ENCODE assay signal across 8 cellular contexts in genomic region chr12:108858399-108859074, GRCh38. TPM values are rescaled to one million over a fixed set of nuclear protein-coding genes. Genes with fewer than 3 reads are reported as not detected.
DNase-seq lines count a peak whose midpoint lies in the region; ATAC-seq and TF ChIP-seq lines count a peak whose summit lies in the region.

No MANE protein-coding gene starts in this region.

- peaks cover 23% of the 10 kb centered on the region for H4K20me1 ChIP-seq in BLaER1
- no peaks in the 10 kb centered on the region for H4K20me1 ChIP-seq in Karpas-422 (ENCODE audit: insufficient read depth, low read depth, low read length)

- H3K4me3 Mint-ChIP-seq in natural killer cell treated with Interleukin-12 subunit alpha and Interleukin-12 subunit beta and Interleukin-15 and Interleukin-18, amount 100 ng/mL, for 72 hours = peak overlapping the region; percentile 72

- H3K4me2 ChIP-seq in BLaER1 (peak overlapping the region; percentile 91), Karpas-422 (ENCODE audit: low read depth, low read length, poor library complexity, severe bottlenecking) (peak overlapping the region; percentile 61)

- H3K4me1 Mint-ChIP-seq in natural killer cell treated with Interleukin-12 subunit alpha and Interleukin-12 subunit beta and Interleukin-15 and Interleukin-18, amount 100 ng/mL, for 72 hours (ENCODE audit: low read depth in 2 of 2) = peaks cover 41 to 45% of the 10 kb centered on the region in 2 donors

- H3K4me1 ChIP-seq in BLaER1 (peaks cover 39% of the 10 kb centered on the region), Karpas-422 (ENCODE audit: low read length) (peaks cover 47% of the 10 kb centered on the region), colonic mucosa (peaks cover 6% of the 10 kb centered on the region), BE2C (no peaks in the 10 kb centered on the region)

- H3K9me3 Mint-ChIP-seq in natural killer cell treated with Interleukin-12 subunit alpha and Interleukin-12 subunit beta and Interleukin-15 and Interleukin-18, amount 100 ng/mL, for 72 hours = no peaks in the 10 kb centered on the region

- DNase-seq in Karpas-422 (peak; percentile 41), colonic mucosa (peak; percentile 47), BE2C (no peak), COR-L47 (lab: John Stamatoyannopoulos, UW) (no peak), hippocampal formation (lab: John Stamatoyannopoulos, UW) (no peak)
- no peak for DNase-seq in natural killer cell treated with Interleukin-12 subunit alpha and Interleukin-12 subunit beta and Interleukin-15 and Interleukin-18, amount 100 ng/mL, for 72 hours (ENCODE audit: low spot score)

- H3K4me3 ChIP-seq in BLaER1 = peak overlapping the region; percentile 78
- peak overlapping the region; percentile 68 for H3K4me3 ChIP-seq in Karpas-422 (ENCODE audit: low read length)
- peak overlapping the region; percentile 38 for H3K4me3 ChIP-seq in colonic mucosa
- H3K4me3 ChIP-seq in BE2C (ENCODE audit: low read depth, low read length) = no peak overlapping the region

- H3K27ac ChIP-seq in BLaER1 (peak overlapping the region; percentile 80; the same call in 1 of the 2 replicates), Karpas-422 (ENCODE audit: low read length) (no peak overlapping the region), colonic mucosa (no peak overlapping the region)

- no peaks in the 10 kb centered on the region for H3K36me3 Mint-ChIP-seq in natural killer cell treated with Interleukin-12 subunit alpha and Interleukin-12 subunit beta and Interleukin-15 and Interleukin-18, amount 100 ng/mL, for 72 hours

- intact Hi-C loops in colonic mucosa (cut with DNase I) = no loop called here

- H3K27me3 ChIP-seq in BLaER1 = no peaks in the 10 kb centered on the region
- no peaks in the 10 kb centered on the region for H3K27me3 ChIP-seq in Karpas-422 (ENCODE audit: low read length)
- no peaks in the 10 kb centered on the region for H3K27me3 ChIP-seq in colonic mucosa
- H3K27me3 ChIP-seq in BE2C = no peaks in the 10 kb centered on the region

- TF ChIP-seq CTCF in colonic mucosa (IDR thresholded peaks at IDR 0.05) (no peak), BE2C (IDR thresholded peaks at IDR 0.05; ENCODE audit: low read depth, low read length) (no peak)

- H3K9me2 ChIP-seq in Karpas-422 (replicated peaks; ENCODE audit: insufficient read depth, low read length) = no peaks in the 10 kb centered on the region

- peaks cover 0 to 2% of the 10 kb centered on the region in 2 donors for H3K27me3 Mint-ChIP-seq in natural killer cell treated with Interleukin-12 subunit alpha and Interleukin-12 subunit beta and Interleukin-15 and Interleukin-18, amount 100 ng/mL, for 72 hours

- H3K36me3 ChIP-seq in BLaER1 = no peaks in the 10 kb centered on the region
- peaks cover 5% of the 10 kb centered on the region; the same call in 1 of the 2 replicates for H3K36me3 ChIP-seq in Karpas-422 (ENCODE audit: insufficient read depth, low read length)
- H3K36me3 ChIP-seq in colonic mucosa = no peaks in the 10 kb centered on the region
- H3K36me3 ChIP-seq in BE2C = no peaks in the 10 kb centered on the region

- peak overlapping the region; percentile 40 to 96 for H3K27ac Mint-ChIP-seq in natural killer cell treated with Interleukin-12 subunit alpha and Interleukin-12 subunit beta and Interleukin-15 and Interleukin-18, amount 100 ng/mL, for 72 hours

- peak overlapping the region; percentile 94; the same call in 1 of the 2 replicates for H2AFZ ChIP-seq in Karpas-422 (ENCODE audit: low read length)

- H3K9me3 ChIP-seq in BLaER1 (no peaks in the 10 kb centered on the region), Karpas-422 (ENCODE audit: low read length) (peaks cover 5% of the 10 kb centered on the region; the same call in 1 of the 2 replicates), colonic mucosa (no peaks in the 10 kb centered on the region), BE2C (no peaks in the 10 kb centered on the region)

- peak overlapping the region; percentile 82 for H3K9ac ChIP-seq in BLaER1
- peak overlapping the region; percentile 76 for H3K9ac ChIP-seq in Karpas-422 (ENCODE audit: low read length)
- H3K9ac ChIP-seq in colonic mucosa (ENCODE audit: low read depth in 2 of 2, low read length in 2 of 2) = peak overlapping the region; percentile 61 to 65

- H3K79me2 ChIP-seq in Karpas-422 (ENCODE audit: low read length) = peaks cover 33% of the 10 kb centered on the region

- no peak for ATAC-seq in natural killer cell treated with Interleukin-12 subunit alpha and Interleukin-12 subunit beta and Interleukin-15 and Interleukin-18, amount 100 ng/mL, for 72 hours
- no peak for ATAC-seq in GM21423 (IDR thresholded peaks at IDR 0.05; ENCODE audit: unreplicated experiment)

RNA-seq across cellular contexts. Expression of gene SSH1, which starts 1.2 kb away (rescaled TPM):
- total RNA-seq in Karpas-422 (2014; rRNA removed; shearing (Covaris generic); ENCODE audit: low replicate concordance) = 7.9 and 9.5 TPM in 2 replicates
- total RNA-seq in colonic mucosa = 10 to 100 TPM; 22.5 to 29.1 TPM
- 10 to 100 TPM; 40.5 to 73.9 TPM for total RNA-seq in natural killer cell treated with Interleukin-12 subunit alpha and Interleukin-12 subunit beta and Interleukin-15 and Interleukin-18, amount 100 ng/mL, for 72 hours
- 21.5 TPM for polyA plus RNA-seq in BE2C (2012; ENCODE audit: insufficient read depth, insufficient read length, low read depth)

RNA-seq across cellular contexts. Expression of gene DAO, which starts 21.4 kb away (rescaled TPM):
- total RNA-seq in Karpas-422 (2014; rRNA removed; shearing (Covaris generic); ENCODE audit: low replicate concordance) = not detected in 2 replicates
- 1 to 10 TPM; 2.2 to 2.4 TPM for total RNA-seq in colonic mucosa
- not detected for total RNA-seq in natural killer cell treated with Interleukin-12 subunit alpha and Interleukin-12 subunit beta and Interleukin-15 and Interleukin-18, amount 100 ng/mL, for 72 hours
- polyA plus RNA-seq in BE2C (2012; ENCODE audit: insufficient read depth, insufficient read length, low read depth) = not detected

Comparison
In these comparisons a context has a peak if more than half of its experiments do, and no peak if none do; other contexts are left out.
1. DNase-seq: peak in Karpas-422 (single experiment) and colonic mucosa (single experiment); none in natural killer cell treated with Interleukin-12 subunit alpha and Interleukin-12 subunit beta and Interleukin-15 and Interleukin-18, amount 100 ng/mL, for 72 hours (single experiment), BE2C (single experiment), COR-L47 (single experiment) and hippocampal formation (0 of 2).
2. Peak in every context shown above with its lines, with median percentiles within 50 percentile points of each other: H3K9ac ChIP-seq.